Comparison of ENCODE assay signal across 15 cellular contexts in genomic region chr9:109705515-109705914, GRCh38.
DNase-seq lines count a peak whose midpoint lies in the region; ATAC-seq and TF ChIP-seq lines count a peak whose summit lies in the region.
"Had no signal": no experiment of that assay in that cellular context is flagged by ENCODE, and none has a peak within 500 bp of the region (broad histone marks: within the 10 kb centered on the region; RNA-seq: fewer than 3 reads in every experiment).

No MANE protein-coding gene starts in this region.

- no peak overlapping the region for H3K27ac ChIP-seq in brain microvascular endothelial cell
- H3K27ac ChIP-seq: coronary artery had no signal

- H3K36me3 ChIP-seq in brain microvascular endothelial cell (replicated peaks) = no peaks in the 10 kb centered on the region

- no peaks in the 10 kb centered on the region for H3K36me3 Mint-ChIP-seq in activated CD8-positive, alpha-beta memory T cell treated with anti-CD3 and anti-CD28 coated beads, Interleukin-2, amount 10 ng/mL, durations not matched to agents 7 days and 5 days
- H3K36me3 Mint-ChIP-seq: naive B cell had no signal

- no peaks in the 10 kb centered on the region for H3K4me1 Mint-ChIP-seq in activated CD8-positive, alpha-beta memory T cell treated with anti-CD3 and anti-CD28 coated beads, Interleukin-2, amount 10 ng/mL, durations not matched to agents 7 days and 5 days
- H3K4me1 Mint-ChIP-seq: naive B cell had no signal

- no peak overlapping the region for H3K27ac Mint-ChIP-seq in activated CD8-positive, alpha-beta memory T cell treated with anti-CD3 and anti-CD28 coated beads, Interleukin-2, amount 10 ng/mL, durations not matched to agents 7 days and 5 days
- H3K27ac Mint-ChIP-seq: naive B cell had no signal

- ATAC-seq in activated CD8-positive, alpha-beta memory T cell treated with anti-CD3 and anti-CD28 coated beads, Interleukin-2, amount 10 ng/mL, durations not matched to agents 7 days and 5 days = no peak
- no peak for ATAC-seq in GM18909 (IDR thresholded peaks at IDR 0.05; ENCODE audit: poor library complexity, unreplicated experiment)
- ATAC-seq in HG02938 (IDR thresholded peaks at IDR 0.05; ENCODE audit: unreplicated experiment) = no peak
- ATAC-seq: GM12878 had no signal

- H3K9me3 Mint-ChIP-seq in activated CD8-positive, alpha-beta memory T cell treated with anti-CD3 and anti-CD28 coated beads, Interleukin-2, amount 10 ng/mL, durations not matched to agents 7 days and 5 days (ENCODE audit: low read depth) = no peaks in the 10 kb centered on the region

- DNase-seq in EL (peak; percentile 57), NB4 (ENCODE audit: low read depth) (peak; percentile 2), brain microvascular endothelial cell (peak; percentile 62), kidney tubule cell (ENCODE audit: low spot score) (peak; percentile 55), SKM-1 treated with dmso at 0.1 percent for 144 hours (lab: John Stamatoyannopoulos, UW; ENCODE audit: unreplicated experiment) (no peak)
- DNase-seq in activated CD8-positive, alpha-beta memory T cell treated with anti-CD3 and anti-CD28 coated beads, Interleukin-2, amount 10 ng/mL, durations not matched to agents 7 days and 5 days = no peak
- DNase-seq: activated CD4-positive, CD25-positive, alpha-beta regulatory T cell treated with anti-CD3 and anti-CD28 coated beads, Interleukin-2, amount 50 U/mL, for 72 hours; activated effector memory CD4-positive, alpha-beta T cell treated with Interleukin-2 at 50 U/mL for 16 hours; naive B cell; NCI-H2081 treated with DMSO at 0.1 percent for 48 hours; Right ventricle myocardium superior had no signal

- H3K4me3 ChIP-seq in NB4 (ENCODE audit: low read depth, low read length) = no peak overlapping the region
- H3K4me3 ChIP-seq in brain microvascular endothelial cell (ENCODE audit: low read depth, low read length) = no peak overlapping the region
- H3K4me3 ChIP-seq: coronary artery, GM12878 had no signal

- CTCF ChIA-PET in activated CD8-positive, alpha-beta memory T cell treated with anti-CD3 and anti-CD28 coated beads, Interleukin-2, amount 10 ng/mL, durations not matched to agents 7 days and 5 days (lab: Charles Lee) = no interaction called here

- no peak overlapping the region for H3K4me3 Mint-ChIP-seq in activated CD8-positive, alpha-beta memory T cell treated with anti-CD3 and anti-CD28 coated beads, Interleukin-2, amount 10 ng/mL, durations not matched to agents 7 days and 5 days
- H3K4me3 Mint-ChIP-seq: naive B cell had no signal

- no peak for TF ChIP-seq POLR2A in NB4 (IDR thresholded peaks at IDR 0.05; ENCODE audit: extremely low read depth, insufficient read length)

- no peaks in the 10 kb centered on the region for H3K27me3 ChIP-seq in brain microvascular endothelial cell (replicated peaks)

- no peaks in the 10 kb centered on the region for H3K27me3 Mint-ChIP-seq in activated CD8-positive, alpha-beta memory T cell treated with anti-CD3 and anti-CD28 coated beads, Interleukin-2, amount 10 ng/mL, durations not matched to agents 7 days and 5 days

- in situ Hi-C loops in brain microvascular endothelial cell (cut with HindIII; ENCODE audit: low pct_ligation_motif_present, low sequenced_read_pairs) = no loop called here

- TF ChIP-seq CTCF in NB4 (IDR thresholded peaks at IDR 0.05; ENCODE audit: low read depth, low read length) = no peak
- TF ChIP-seq CTCF in brain microvascular endothelial cell (IDR thresholded peaks at IDR 0.05; ENCODE audit: low read depth, low read length, missing control alignments) = peak; percentile 20

Comparison
In these comparisons a context has a peak if more than half of its experiments do, and no peak if none do; other contexts are left out.
1. DNase-seq: peak in EL (single experiment), NB4 (single experiment), brain microvascular endothelial cell (single experiment) and kidney tubule cell (single experiment); none in activated CD8-positive, alpha-beta memory T cell treated with anti-CD3 and anti-CD28 coated beads, Interleukin-2, amount 10 ng/mL, durations not matched to agents 7 days and 5 days (single experiment) and SKM-1 treated with dmso at 0.1 percent for 144 hours (single experiment).